Comparison of ENCODE assay signal across 28 cellular contexts in the genomic region with DNA sequence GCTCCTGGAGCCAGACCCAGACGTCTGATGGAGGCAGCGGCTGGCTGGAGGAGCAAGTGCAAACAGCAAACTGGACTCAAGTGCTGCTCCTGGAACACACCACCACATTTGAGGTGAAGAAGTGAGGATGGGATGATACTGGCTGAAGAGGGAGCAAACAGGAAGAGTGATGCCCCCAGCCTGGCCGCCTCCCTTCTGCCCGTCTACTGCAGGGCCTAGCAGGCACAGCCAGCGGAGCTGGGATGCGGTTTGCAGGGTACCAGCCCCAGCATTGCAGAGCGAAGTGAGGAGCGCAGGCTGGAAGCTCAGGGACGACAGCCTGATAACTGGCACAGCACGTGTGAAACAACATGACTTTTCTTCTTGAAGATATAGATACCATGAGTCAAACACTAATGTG.
"Had no signal": no experiment of that assay in that cellular context is flagged by ENCODE, and none has a peak within 500 bp of the region (broad histone marks: within the 10 kb centered on the region; RNA-seq: fewer than 3 reads in every experiment).

No MANE protein-coding gene starts in this region.

- H3K27me3 ChIP-seq: colonic mucosa, foreskin keratinocyte, gastroesophageal sphincter, heart left ventricle, hepatocyte, testis, tibial artery, upper lobe of left lung had no signal

- H3K4me2 ChIP-seq: hepatocyte had no signal

- DNase-seq: colonic mucosa; effector CD8-positive, alpha-beta T cell; endodermal cell; foreskin keratinocyte; kidney; mesenchymal stem cell; mucosa of descending colon; naive B cell; posterior cingulate gyrus; retina; stimulated activated CD4-positive, alpha-beta T cell treated with anti-CD3 and anti-CD28 coated beads, Interleukin-2, amount 100 ng/mL, for 24 hours; stimulated activated CD4-positive, alpha-beta T cell treated with anti-CD3 and anti-CD28 coated beads, Interleukin-4, amount 100 ng/mL, for 24 hours; stimulated activated naive CD8-positive, alpha-beta T cell treated with anti-CD3 and anti-CD28 coated beads, Interleukin-15, Interleukin-2, amounts not matched to agents 100 U/mL and 50 U/mL, for 24 hours; substantia nigra; tibial artery had no signal

- H3K36me3 ChIP-seq: colonic mucosa, gastroesophageal sphincter, heart left ventricle, tibial artery, upper lobe of left lung had no signal

- FAIRE-seq: urothelium cell line had no signal

- H3K4me1 Mint-ChIP-seq: endodermal cell; mesothelial cell of epicardium; naive B cell; neural crest cell; stimulated activated effector memory CD8-positive, alpha-beta T cell treated with anti-CD3 and anti-CD28 coated beads, Interleukin-12 subunit alpha, Interleukin-12 subunit beta, amount 100 ng/mL, for 72 hours had no signal

- H3K9me3 Mint-ChIP-seq: dendritic cell treated with granulocyte-macrophage colony-stimulating factor and Interleukin-4, amounts not matched to agents 40 ng/mL and 50 ng/mL, for 4 days; endodermal cell; mesothelial cell of epicardium; natural killer cell treated with Interleukin-12 subunit alpha and Interleukin-12 subunit beta and Interleukin-15 and Interleukin-18, amount 100 ng/mL, for 72 hours; neural crest cell; stimulated activated effector memory CD8-positive, alpha-beta T cell treated with anti-CD3 and anti-CD28 coated beads, Interleukin-12 subunit alpha, Interleukin-12 subunit beta, amount 100 ng/mL, for 72 hours had no signal

- H3K79me2 ChIP-seq: hepatocyte had no signal

- H3K36me3 Mint-ChIP-seq: mesothelial cell of epicardium; naive B cell; natural killer cell treated with Interleukin-12 subunit alpha and Interleukin-12 subunit beta and Interleukin-15 and Interleukin-18, amount 100 ng/mL, for 72 hours; stimulated activated effector memory CD8-positive, alpha-beta T cell treated with anti-CD3 and anti-CD28 coated beads, Interleukin-12 subunit alpha, Interleukin-12 subunit beta, amount 100 ng/mL, for 72 hours had no signal

- H3K4me3 Mint-ChIP-seq: dendritic cell treated with granulocyte-macrophage colony-stimulating factor and Interleukin-4, amounts not matched to agents 40 ng/mL and 50 ng/mL, for 4 days; endodermal cell; mesothelial cell of epicardium; naive B cell; natural killer cell treated with Interleukin-12 subunit alpha and Interleukin-12 subunit beta and Interleukin-15 and Interleukin-18, amount 100 ng/mL, for 72 hours; neural crest cell; stimulated activated effector memory CD8-positive, alpha-beta T cell treated with anti-CD3 and anti-CD28 coated beads, Interleukin-12 subunit alpha, Interleukin-12 subunit beta, amount 100 ng/mL, for 72 hours had no signal

- H3K27ac ChIP-seq: colonic mucosa, epithelial cell of prostate, foreskin keratinocyte, gastroesophageal sphincter, heart left ventricle, hepatocyte, testis, tibial artery, upper lobe of left lung had no signal

- H3K4me1 ChIP-seq: colonic mucosa, foreskin keratinocyte, gastroesophageal sphincter, heart left ventricle, testis, tibial artery, upper lobe of left lung had no signal

- H3K4me3 ChIP-seq: colonic mucosa, gastroesophageal sphincter, heart left ventricle, hepatocyte, lung, mucosa of descending colon, tibial artery, upper lobe of left lung had no signal

- H3K9me3 ChIP-seq: colonic mucosa, gastroesophageal sphincter, heart left ventricle, mucosa of descending colon, testis, tibial artery, upper lobe of left lung had no signal

- H3K27ac Mint-ChIP-seq: dendritic cell treated with granulocyte-macrophage colony-stimulating factor and Interleukin-4, amounts not matched to agents 40 ng/mL and 50 ng/mL, for 4 days; endodermal cell; mesothelial cell of epicardium; natural killer cell treated with Interleukin-12 subunit alpha and Interleukin-12 subunit beta and Interleukin-15 and Interleukin-18, amount 100 ng/mL, for 72 hours; stimulated activated effector memory CD8-positive, alpha-beta T cell treated with anti-CD3 and anti-CD28 coated beads, Interleukin-12 subunit alpha, Interleukin-12 subunit beta, amount 100 ng/mL, for 72 hours had no signal

- H2AFZ ChIP-seq: hepatocyte had no signal
